ENCODE assay signal across 18 cellular contexts in genomic region chr14:64625363-64626232, GRCh38.
DNase-seq lines count a peak whose midpoint lies in the region; ATAC-seq, FAIRE-seq and TF ChIP-seq lines count a peak whose summit lies in the region.
"Had no signal": no experiment of that assay in that cellular context is flagged by ENCODE, and none has a peak within 500 bp of the region (broad histone marks: within the 10 kb centered on the region; RNA-seq: fewer than 3 reads in every experiment).

No MANE protein-coding gene starts in this region.

- H3K9ac ChIP-seq in IMR-90 (ENCODE audit: low read depth, low read length) (no peak overlapping the region), H1 (replicated peaks in 1 of 4; ENCODE audit: extremely low read depth in 1 of 4, low read depth in 3 of 4, low read length in 3 of 4) (no peak overlapping the region), HepG2 (ENCODE audit: insufficient read depth, low read depth, low read length) (no peak overlapping the region), MM.1S (ENCODE audit: low read length) (no peak overlapping the region)

- no peaks in the 10 kb centered on the region for H3K27me3 ChIP-seq in IMR-90 (ENCODE audit: control insufficient read depth, insufficient read depth, low read length)
- H3K27me3 ChIP-seq in H1 (replicated peaks in 1 of 4; ENCODE audit: control insufficient read depth in 3 of 4, extremely low read depth in 1 of 4, insufficient read depth in 3 of 4, low read length in 3 of 4), result no peaks in the 10 kb centered on the region
- H3K27me3 ChIP-seq in HepG2 (ENCODE audit: control insufficient read depth in 1 of 2, insufficient read depth in 2 of 2, low read length in 2 of 2), result peaks cover 1 to 10% of the 10 kb centered on the region in 2 experiments; a peak in 2 of 5 replicates
- no peaks in the 10 kb centered on the region for H3K27me3 ChIP-seq in sigmoid colon
- no peaks in the 10 kb centered on the region for H3K27me3 ChIP-seq in effector memory CD4-positive, alpha-beta T cell (replicated peaks; ENCODE audit: control insufficient read depth, insufficient read depth, low read length, poor library complexity, severe bottlenecking)
- H3K27me3 ChIP-seq in MM.1S (replicated peaks; ENCODE audit: insufficient read depth, low read length), result no peaks in the 10 kb centered on the region
- H3K27me3 ChIP-seq: foreskin keratinocyte, SJCRH30 had no signal

- H2BK120ac ChIP-seq in IMR-90 (ENCODE audit: low read depth, low read length) (peak overlapping the region; percentile 76), H1 (replicated peaks; ENCODE audit: low read depth, low read length) (no peak overlapping the region)

- no peak for FAIRE-seq in H1 (lab: Jason Lieb, UNC)
- no peak for FAIRE-seq in HepG2 (lab: Jason Lieb, UNC)
- FAIRE-seq: GM12891 had no signal

- no peak overlapping the region for H3K56ac ChIP-seq in IMR-90 (ENCODE audit: extremely low read depth, insufficient read depth, low read length)
- H3K56ac ChIP-seq in H1 (replicated peaks; ENCODE audit: insufficient read length, low read depth, low read length), result no peak overlapping the region

- BruUV-seq in IMR-90 (replicated peaks; lab: Mats Ljungman, UMichigan), result no TSS peak
- BruUV-seq in HepG2 (replicated peaks; lab: Mats Ljungman, UMichigan), result no TSS peak

- H3K4me1 ChIP-seq in IMR-90 (ENCODE audit: control insufficient read depth, insufficient read depth, low read length), result peaks cover 18% of the 10 kb centered on the region
- peaks cover 0 to 10% (median 1%) of the 10 kb centered on the region in 4 experiments; a peak in 3 of 7 replicates for H3K4me1 ChIP-seq in H1 (replicated peaks in 1 of 4; ENCODE audit: control insufficient read depth in 3 of 4, insufficient read depth in 4 of 4, low read length in 3 of 4)
- peaks cover 17% of the 10 kb centered on the region for H3K4me1 ChIP-seq in HepG2 (ENCODE audit: insufficient read depth, low read length)
- peaks cover 0 to 48% (median 38%) of the 10 kb centered on the region in 4 donors for H3K4me1 ChIP-seq in sigmoid colon
- H3K4me1 ChIP-seq in effector memory CD4-positive, alpha-beta T cell (ENCODE audit: control insufficient read depth, insufficient read depth, low read length, poor library complexity, severe bottlenecking), result no peaks in the 10 kb centered on the region
- no peaks in the 10 kb centered on the region for H3K4me1 ChIP-seq in MM.1S (ENCODE audit: low read length)
- H3K4me1 ChIP-seq: SJCRH30 had no signal

- H3K14ac ChIP-seq in IMR-90 (replicated peaks; ENCODE audit: low read depth, low read length) (0 out of 2 replicates have a peak overlapping the region, but pooled peaks have one; percentile 45), H1 (ENCODE audit: insufficient read length) (no peak overlapping the region)

- H3K79me2 ChIP-seq in H1 (ENCODE audit: control insufficient read depth in 1 of 2, insufficient read depth in 2 of 2, low read length in 2 of 2), result no peaks in the 10 kb centered on the region
- no peaks in the 10 kb centered on the region for H3K79me2 ChIP-seq in HepG2 (ENCODE audit: insufficient read depth, low read length)
- no peaks in the 10 kb centered on the region for H3K79me2 ChIP-seq in MM.1S (ENCODE audit: low read length)

- H3K4me3 ChIP-seq in IMR-90 (ENCODE audit: insufficient read depth, low read depth, low read length), result no peak overlapping the region
- H3K4me3 ChIP-seq in H1 (ENCODE audit: extremely low read depth in 1 of 4, insufficient read depth in 2 of 4, low read depth in 3 of 4, low read length in 4 of 4), result no peak overlapping the region
- peak overlapping the region in 2 of 3 experiments; percentile 45 to 48; a peak in 3 of 6 replicates for H3K4me3 ChIP-seq in HepG2 (replicated peaks in 1 of 3; ENCODE audit: insufficient read depth in 1 of 3, low read depth in 2 of 3, low read length in 3 of 3)
- no peak overlapping the region for H3K4me3 ChIP-seq in sigmoid colon
- no peak overlapping the region for H3K4me3 ChIP-seq in effector memory CD4-positive, alpha-beta T cell (ENCODE audit: insufficient read depth, low read depth, low read length, poor library complexity, severe bottlenecking)
- no peak overlapping the region for H3K4me3 ChIP-seq in MM.1S (ENCODE audit: low read length)
- H3K4me3 ChIP-seq: SJCRH30 had no signal

- H3K9me2 ChIP-seq in MM.1S (replicated peaks; ENCODE audit: insufficient read depth, low read length), result no peaks in the 10 kb centered on the region

- no peak for DNase-seq in IMR-90
- DNase-seq in H1 (ENCODE audit: low read depth in 1 of 2, low spot score in 2 of 2), result no peak
- DNase-seq in HepG2 (ENCODE audit: low spot score), result no peak
- DNase-seq in sigmoid colon, result no peak
- DNase-seq in effector memory CD4-positive, alpha-beta T cell, result no peak
- DNase-seq in MM.1S, result no peak
- DNase-seq: activated CD4-positive, alpha-beta T cell treated with anti-CD3 and anti-CD28 coated beads, Interleukin-2, amount 50 U/mL, for 1 hour; activated naive CD8-positive, alpha-beta T cell treated with anti-CD3 and anti-CD28 coated beads, Interleukin-2, amount 10 ng/mL, durations not matched to agents 7 days and 5 days; central memory CD4-positive, alpha-beta T cell; COR-L47; foreskin keratinocyte; NCI-H1694; nucleus accumbens; SJCRH30; stimulated activated naive B cell treated with anti-CD40 and anti-IgM and Interleukin-4, amounts not matched to agents 10 μg/mL and 1 μg/mL and 100 μg/mL, for 72 hours had no signal

- H3K23me2 ChIP-seq in H1 (ENCODE audit: low read depth, low read length), result no peaks in the 10 kb centered on the region

- TF ChIP-seq CTCF in IMR-90 (conservative IDR thresholded peaks at IDR 0.05; ENCODE audit: low read depth, low read length) (no peak), H1 (IDR thresholded peaks at IDR 0.05; ENCODE audit: control extremely low read depth in 1 of 3, insufficient read depth in 1 of 3, low read depth in 1 of 3, low read length in 3 of 3) (no peak), HepG2 (CRISPR knock-in tag; IDR thresholded peaks at IDR 0.05) (no peak), sigmoid colon (IDR thresholded peaks at IDR 0.05) (no peak), MM.1S (IDR thresholded peaks at IDR 0.05; ENCODE audit: low read length) (no peak)

- intact Hi-C loops in IMR-90 (cut with micrococcal nuclease) (no loop called here), HepG2 (cut with micrococcal nuclease; ENCODE audit: unreplicated experiment) (no loop called here), sigmoid colon (cut with DNase I) (loop anchor here (5.0 kb wide), 1 partner anchor 53 kb away; no protein-coding TSS in a partner anchor)

- H4K8ac ChIP-seq in IMR-90 (ENCODE audit: low read depth in 2 of 2, low read length in 2 of 2), result 0 out of 4 replicates have a peak overlapping the region, but pooled peaks of 1 of the 2 experiments have one; percentile 40
- H4K8ac ChIP-seq in H1 (ENCODE audit: extremely low read depth, insufficient read depth, low read length), result peak overlapping the region; percentile 84

- H4K20me1 ChIP-seq in IMR-90 (ENCODE audit: insufficient read depth, low read length), result no peaks in the 10 kb centered on the region
- no peaks in the 10 kb centered on the region for H4K20me1 ChIP-seq in H1 (replicated peaks in 1 of 2; ENCODE audit: control insufficient read depth in 1 of 2, insufficient read depth in 2 of 2, low read length in 2 of 2)
- H4K20me1 ChIP-seq in HepG2 (ENCODE audit: insufficient read depth, low read length), result no peaks in the 10 kb centered on the region
- no peaks in the 10 kb centered on the region for H4K20me1 ChIP-seq in MM.1S (ENCODE audit: insufficient read depth, low read length)

- H3K4me2 ChIP-seq in IMR-90 (ENCODE audit: low read depth, low read length) (no peak overlapping the region), H1 (ENCODE audit: insufficient read depth in 1 of 2, low read depth in 2 of 2, low read length in 2 of 2) (no peak overlapping the region), HepG2 (ENCODE audit: low read depth, low read length) (peak overlapping the region; percentile 66), MM.1S (ENCODE audit: low read depth, low read length) (no peak overlapping the region)

- 88% methylated on average over 5 of the region's 15 CpGs; no CpG with 5 or more reads in 1 of the 2 experiments for WGBS in IMR-90 (ENCODE audit: extremely low coverage in 2 of 2, insufficient read length in 1 of 2), 2 experiments
- 85% methylated on average over 14 of the region's 15 CpGs; no CpG with 5 or more reads in 1 of the 2 experiments for WGBS in H1 (ENCODE audit: extremely low coverage in 1 of 2, insufficient coverage in 1 of 2, insufficient read length in 1 of 2, insufficient replicate concordance in 2 of 2, low coverage in 1 of 2, low lambda C conversion rate in 2 of 2, missing lambda C conversion rate in 1 of 2), 2 experiments
- 29% methylated on average over 10 of the region's 15 CpGs for WGBS in HepG2 (ENCODE audit: low lambda C conversion rate)
- WGBS in sigmoid colon, 2 donors, result 41 to 73% methylated on average over 15 of the region's 15 CpGs

- no peak overlapping the region for H2BK12ac ChIP-seq in H1 (ENCODE audit: low read depth, low read length)

- TF ChIP-seq EP300 in H1 (IDR thresholded peaks at IDR 0.05; ENCODE audit: borderline replicate concordance in 1 of 2, low read depth in 2 of 2, low read length in 2 of 2), result no peak
- TF ChIP-seq EP300 in HepG2 (IDR thresholded peaks at IDR 0.05; ENCODE audit: low read depth in 2 of 2, low read length in 2 of 2), result no peak
- no peak for TF ChIP-seq EP300 in HepG2 (CRISPR knock-in tag; IDR thresholded peaks at IDR 0.05; ENCODE audit: borderline replicate concordance)
- no peak for TF ChIP-seq EP300 in sigmoid colon (IDR thresholded peaks at IDR 0.05)

- POLR2A ChIA-PET in IMR-90 (lab: Charles Lee; ENCODE audit: unreplicated experiment) (no interaction called here), H1 (lab: Charles Lee; ENCODE audit: partially characterized antibody) (interaction anchor here (0.9 kb wide), 1 partner anchor 121 kb away, joined by 3 read pairs; no protein-coding TSS in a partner anchor), HepG2 (lab: Yijun Ruan, JAX) (no interaction called here)

- CTCF ChIA-PET in IMR-90 (lab: Yijun Ruan, JAX), result interaction anchor here (0.8 to 0.9 kb wide), 2 partner anchors 11 to 46 kb away, joined by 3 read pairs; no protein-coding TSS in a partner anchor
- CTCF ChIA-PET in H1 (lab: Charles Lee; ENCODE audit: partially characterized antibody), result interaction anchor here (0.7 to 7.0 kb wide), 9 partner anchors 11 to 198 kb away, joined by 3 to 60 read pairs (median 4); partner anchors contain the start of gene HSPA2
- CTCF ChIA-PET in HepG2 (lab: Yijun Ruan, JAX; ENCODE audit: low intra/inter-chr PET ratio, low total read pairs), result no interaction called here

- H3K36me3 ChIP-seq in IMR-90 (ENCODE audit: control insufficient read depth, insufficient read depth, low read length) (no peaks in the 10 kb centered on the region), H1 (ENCODE audit: control insufficient read depth in 2 of 4, insufficient read depth in 4 of 4, low read length in 3 of 4) (no peaks in the 10 kb centered on the region), HepG2 (replicated peaks in 1 of 2; ENCODE audit: control insufficient read depth in 1 of 2, insufficient read depth in 2 of 2, low read length in 2 of 2) (no peaks in the 10 kb centered on the region), sigmoid colon (no peaks in the 10 kb centered on the region), MM.1S (replicated peaks; ENCODE audit: insufficient read depth, low read length) (no peaks in the 10 kb centered on the region)
- no peaks in the 10 kb centered on the region for H3K36me3 ChIP-seq in effector memory CD4-positive, alpha-beta T cell (ENCODE audit: control insufficient read depth, insufficient read depth, low read length)
- H3K36me3 ChIP-seq: SJCRH30 had no signal

- H3K27ac ChIP-seq in IMR-90 (ENCODE audit: insufficient read depth, low read length) (no peak overlapping the region), H1 (ENCODE audit: low read depth, low read length) (no peak overlapping the region), HepG2 (ENCODE audit: extremely low read length, insufficient read depth, low read length) (no peak overlapping the region), sigmoid colon (peak overlapping the region in 3 of 4 donors; percentile 48 to 88 (median 87)), MM.1S (ENCODE audit: low read length) (no peak overlapping the region)
- no peak overlapping the region for H3K27ac ChIP-seq in effector memory CD4-positive, alpha-beta T cell (ENCODE audit: insufficient read depth, low read length, poor library complexity, severe bottlenecking)
- H3K27ac ChIP-seq: foreskin keratinocyte, SJCRH30 had no signal

- H3K9me3 ChIP-seq in IMR-90 (ENCODE audit: control insufficient read depth, insufficient read depth, low read length) (no peaks in the 10 kb centered on the region), H1 (ENCODE audit: insufficient read depth in 2 of 2, low read depth in 1 of 2, low read length in 1 of 2) (no peaks in the 10 kb centered on the region), HepG2 (ENCODE audit: low read length) (no peaks in the 10 kb centered on the region), sigmoid colon (no peaks in the 10 kb centered on the region), MM.1S (replicated peaks; ENCODE audit: insufficient read depth, low read length) (no peaks in the 10 kb centered on the region)
- no peaks in the 10 kb centered on the region for H3K9me3 ChIP-seq in effector memory CD4-positive, alpha-beta T cell (ENCODE audit: control insufficient read depth, low read length)
- H3K9me3 ChIP-seq: SJCRH30 had no signal

- peak overlapping the region; percentile 55 for H2AFZ ChIP-seq in IMR-90 (replicated peaks; ENCODE audit: low read length, poor library complexity)
- peak overlapping the region; percentile 77 for H2AFZ ChIP-seq in H1 (ENCODE audit: low read length)
- no peak overlapping the region for H2AFZ ChIP-seq in HepG2 (ENCODE audit: low read length)
- H2AFZ ChIP-seq in MM.1S (ENCODE audit: low read length), result no peak overlapping the region

- H2BK20ac ChIP-seq in IMR-90 (ENCODE audit: low read depth, low read length) (peak overlapping the region; percentile 59), H1 (ENCODE audit: low read length) (no peak overlapping the region)

- H4K91ac ChIP-seq in IMR-90 (ENCODE audit: insufficient read depth, low read depth, low read length) (peak overlapping the region; percentile 39), H1 (replicated peaks; ENCODE audit: insufficient read length, low read length) (no peak overlapping the region)

- H3K18ac ChIP-seq in IMR-90 (ENCODE audit: low read depth, low read length) (no peak overlapping the region; the same call in 1 of the 2 replicates), H1 (ENCODE audit: extremely low read depth, low read length) (peak overlapping the region; percentile 44; the same call in 1 of the 2 replicates)

- in situ Hi-C loops in IMR-90 (cut with MboI; ENCODE audit: low sequenced_read_pairs), result no loop called here
- in situ Hi-C loops in HepG2 (cut with HindIII; ENCODE audit: extremely low pct_ligation_motif_present, low pct_unique_long_range_greater_than_20kb), result no loop called here

- H2BK5ac ChIP-seq in IMR-90 (ENCODE audit: low read depth, low read length, poor library complexity, severe bottlenecking), result no peak overlapping the region
- H2BK5ac ChIP-seq in H1 (ENCODE audit: low read depth, low read length), result no peak overlapping the region

- H3K23ac ChIP-seq in IMR-90 (ENCODE audit: low read depth, low read length) (no peak overlapping the region; the same call in 1 of the 2 replicates), H1 (ENCODE audit: insufficient read length) (no peak overlapping the region)

- H4K5ac ChIP-seq in IMR-90 (ENCODE audit: low read depth, low read length), result peak overlapping the region; percentile 49; the same call in 1 of the 2 replicates
- H4K5ac ChIP-seq in H1 (ENCODE audit: insufficient read length, low read depth, low read length), result no peak overlapping the region

- H2AK5ac ChIP-seq in IMR-90 (ENCODE audit: low read depth, low read length) (peak overlapping the region; percentile 27), H1 (ENCODE audit: low read depth, low read length) (no peak overlapping the region)

- H3K79me1 ChIP-seq in IMR-90 (ENCODE audit: low read depth in 1 of 2, low read length in 2 of 2), result no peaks in the 10 kb centered on the region
- H3K79me1 ChIP-seq in H1 (ENCODE audit: low read depth, low read length), result no peaks in the 10 kb centered on the region

- dilution Hi-C loops in IMR-90 (cut with HindIII; ENCODE audit: low sequenced_read_pairs, unreplicated experiment), result no loop called here

- no peak for ATAC-seq in IMR-90 (ENCODE audit: low read depth)
- peak; percentile 76 for ATAC-seq in HepG2
- ATAC-seq in GM21619 (IDR thresholded peaks at IDR 0.05; ENCODE audit: unreplicated experiment), result no peak
- no peak for ATAC-seq in GM21717 (IDR thresholded peaks at IDR 0.05; ENCODE audit: unreplicated experiment)
- ATAC-seq: foreskin keratinocyte; stimulated activated naive B cell treated with anti-CD40 and anti-IgM and Interleukin-4, amounts not matched to agents 10 μg/mL and 1 μg/mL and 100 μg/mL, for 72 hours had no signal

- TF ChIP-seq POLR2A in IMR-90 (IDR thresholded peaks at IDR 0.05; ENCODE audit: low read depth, low read length), result no peak
- no peak for TF ChIP-seq POLR2A in H1 (IDR thresholded peaks at IDR 0.05; ENCODE audit: control extremely low read depth in 1 of 2, low read depth in 2 of 2, low read length in 2 of 2)
- no peak for TF ChIP-seq POLR2A in HepG2 (IDR thresholded peaks at IDR 0.05; ENCODE audit: insufficient read depth in 1 of 2, low read depth in 2 of 2, low read length in 2 of 2)
- no peak for TF ChIP-seq POLR2A in sigmoid colon (IDR thresholded peaks at IDR 0.05)

- H2AK9ac ChIP-seq in IMR-90 (replicated peaks; ENCODE audit: low read depth, low read length, poor library complexity), result peak overlapping the region; percentile 57

- H3F3A ChIP-seq in MM.1S (ENCODE audit: insufficient read depth, low read length), result no peaks in the 10 kb centered on the region

- H3K4ac ChIP-seq in IMR-90 (ENCODE audit: low read depth, low read length) (peak overlapping the region; percentile 55), H1 (replicated peaks; ENCODE audit: insufficient read length, low read depth, low read length) (no peak overlapping the region)

- peaks cover 8% of the 10 kb centered on the region for H3K9me1 ChIP-seq in IMR-90 (ENCODE audit: insufficient read depth, low read length)

- TF ChIP-seq RAD21 in IMR-90 (IDR thresholded peaks at IDR 0.05; ENCODE audit: low read length) (no peak), H1 (IDR thresholded peaks at IDR 0.05 in 1 of 2, conservative IDR thresholded peaks at IDR 0.05 in 1 of 2; ENCODE audit: low read depth in 2 of 2, low read length in 2 of 2) (no peak), HepG2 (CRISPR knock-in tag; IDR thresholded peaks at IDR 0.05) (no peak)

- H2BK15ac ChIP-seq in IMR-90 (ENCODE audit: low read depth, low read length) (peak overlapping the region; percentile 75; the same call in 2 of the 3 replicates), H1 (ENCODE audit: low read length) (no peak overlapping the region)

Comparison
In these comparisons a context has a peak if more than half of its experiments do, and no peak if none do; other contexts are left out.
1. H2AFZ ChIP-seq: peak in IMR-90 (single experiment) and H1 (single experiment); none in HepG2 (single experiment) and MM.1S (single experiment).
2. H3K27ac ChIP-seq: peak in sigmoid colon (3 of 4); none in IMR-90 (single experiment), H1 (single experiment), HepG2 (single experiment), effector memory CD4-positive, alpha-beta T cell (single experiment) and MM.1S (single experiment).
3. H3K4me3 ChIP-seq: peak in HepG2 (2 of 3); none in IMR-90 (single experiment), H1 (0 of 4), sigmoid colon (0 of 4), effector memory CD4-positive, alpha-beta T cell (single experiment) and MM.1S (single experiment).